ENCODE assay signal across 11 cellular contexts in the genomic region with DNA sequence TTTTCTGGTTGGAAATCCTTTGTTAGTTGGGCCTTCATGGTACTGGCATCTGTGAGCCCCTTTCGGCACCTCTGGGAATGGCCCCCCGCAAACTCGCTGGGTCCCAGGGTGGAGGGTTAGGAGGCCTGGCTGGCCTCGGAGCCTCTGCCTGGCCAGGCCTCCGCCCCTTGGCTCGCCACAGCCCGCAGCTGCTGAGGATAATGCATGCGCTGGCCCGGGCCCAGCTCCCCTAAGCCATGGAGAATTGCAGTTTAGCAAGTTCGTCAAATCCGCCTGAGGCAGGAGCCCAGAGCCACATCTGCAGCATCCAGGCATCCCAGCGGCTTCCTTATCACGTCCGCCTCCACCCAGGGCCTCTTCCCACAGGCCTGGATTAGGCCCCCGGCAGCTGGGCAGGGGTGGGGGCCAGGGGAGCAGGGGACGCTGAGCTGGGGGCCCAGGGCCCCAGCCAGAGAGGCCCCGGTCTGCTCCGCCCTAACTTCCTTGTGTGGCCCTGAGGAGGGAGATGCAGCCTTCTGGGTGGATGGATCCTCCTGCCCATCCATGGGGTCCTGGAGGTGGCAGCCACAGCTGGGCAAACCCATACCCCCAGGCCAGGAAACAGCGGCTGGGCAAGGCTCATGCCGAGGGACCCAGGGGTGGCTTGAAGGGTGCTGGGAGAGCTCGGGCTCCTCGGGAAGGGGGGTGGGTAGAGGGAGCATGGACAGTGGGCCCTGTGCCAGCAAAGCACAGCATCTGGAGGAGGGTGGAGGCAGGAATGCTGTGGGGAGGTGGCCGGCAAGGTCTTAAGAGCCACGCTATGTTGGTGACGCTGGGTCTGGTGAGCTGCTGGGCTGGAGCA. TPM values are rescaled to one million over a fixed set of nuclear protein-coding genes. Genes with fewer than 3 reads are reported as not detected.
DNase-seq lines count a peak whose midpoint lies in the region; ATAC-seq and TF ChIP-seq lines count a peak whose summit lies in the region.
"Had no signal": no experiment of that assay in that cellular context is flagged by ENCODE, and none has a peak within 500 bp of the region (broad histone marks: within the 10 kb centered on the region; RNA-seq: fewer than 3 reads in every experiment).

No MANE protein-coding gene starts in this region.

- peak; percentile 66 for DNase-seq in ELR (ENCODE audit: low read depth)
- peak in 1 of 3 donors; percentile 61 for DNase-seq in Peyer's patch
- DNase-seq in fibroblast of villous mesenchyme (ENCODE audit: low read depth), result peak; percentile 98
- peak; percentile 83 to 90 (median 83) for DNase-seq in ovary
- no peak for DNase-seq in activated CD8-positive, alpha-beta T cell treated with anti-CD3 and anti-CD28 coated beads, Interleukin-2, amount 10 ng/mL, durations not matched to agents 7 days and 5 days
- DNase-seq in COLO668 (lab: John Stamatoyannopoulos, UW; ENCODE audit: unreplicated experiment), result no peak
- no peak for DNase-seq in central memory CD4-positive, alpha-beta T cell
- DNase-seq: activated naive CD4-positive, alpha-beta T cell treated with anti-CD3 and anti-CD28 coated beads for 36 hours had no signal

- peaks cover 0 to 38% (median 3%) of the 10 kb centered on the region in 4 donors for H3K4me1 ChIP-seq in Peyer's patch
- H3K4me1 ChIP-seq in ovary (ENCODE audit: insufficient read depth), result peaks cover 32% of the 10 kb centered on the region

- CTCF ChIA-PET in activated CD8-positive, alpha-beta T cell treated with anti-CD3 and anti-CD28 coated beads, Interleukin-2, amount 10 ng/mL, durations not matched to agents 7 days and 5 days (lab: Charles Lee), result no interaction called here

- peak overlapping the region; percentile 14 to 65 (median 43) for H3K27ac ChIP-seq in Peyer's patch
- peak overlapping the region; percentile 75 to 92 for H3K27ac ChIP-seq in ovary

- no peak overlapping the region for H3K27ac Mint-ChIP-seq in activated CD8-positive, alpha-beta T cell treated with anti-CD3 and anti-CD28 coated beads, Interleukin-2, amount 10 ng/mL, durations not matched to agents 7 days and 5 days
- H3K27ac Mint-ChIP-seq: activated naive CD4-positive, alpha-beta T cell treated with anti-CD3 and anti-CD28 coated beads for 36 hours; memory B cell; stimulated activated effector memory CD8-positive, alpha-beta T cell treated with anti-CD3 and anti-CD28 coated beads, Interleukin-12 subunit alpha, Interleukin-12 subunit beta, amount 100 ng/mL, for 72 hours had no signal

- H3K9me3 ChIP-seq in Peyer's patch (no peaks in the 10 kb centered on the region), ovary (no peaks in the 10 kb centered on the region)

- peaks cover 15% of the 10 kb centered on the region for H3K27me3 Mint-ChIP-seq in activated CD8-positive, alpha-beta T cell treated with anti-CD3 and anti-CD28 coated beads, Interleukin-2, amount 10 ng/mL, durations not matched to agents 7 days and 5 days (ENCODE audit: low read depth)

- no peaks in the 10 kb centered on the region for H3K4me1 Mint-ChIP-seq in activated CD8-positive, alpha-beta T cell treated with anti-CD3 and anti-CD28 coated beads, Interleukin-2, amount 10 ng/mL, durations not matched to agents 7 days and 5 days (ENCODE audit: low read depth)

- H3K36me3 ChIP-seq in Peyer's patch (no peaks in the 10 kb centered on the region), ovary (no peaks in the 10 kb centered on the region)

- no peak for TF ChIP-seq EP300 in ovary (IDR thresholded peaks at IDR 0.05)

- 21 to 37% (median 30%) methylated on average over 25 of the region's 25 CpGs for WGBS in ovary, 3 donors

- H3K4me3 Mint-ChIP-seq in activated CD8-positive, alpha-beta T cell treated with anti-CD3 and anti-CD28 coated beads, Interleukin-2, amount 10 ng/mL, durations not matched to agents 7 days and 5 days, result no peak overlapping the region
- H3K4me3 Mint-ChIP-seq: activated naive CD4-positive, alpha-beta T cell treated with anti-CD3 and anti-CD28 coated beads for 36 hours; memory B cell; stimulated activated effector memory CD8-positive, alpha-beta T cell treated with anti-CD3 and anti-CD28 coated beads, Interleukin-12 subunit alpha, Interleukin-12 subunit beta, amount 100 ng/mL, for 72 hours had no signal

- H3K36me3 Mint-ChIP-seq in activated CD8-positive, alpha-beta T cell treated with anti-CD3 and anti-CD28 coated beads, Interleukin-2, amount 10 ng/mL, durations not matched to agents 7 days and 5 days (ENCODE audit: low read depth), result no peaks in the 10 kb centered on the region
- H3K36me3 Mint-ChIP-seq: memory B cell; stimulated activated effector memory CD8-positive, alpha-beta T cell treated with anti-CD3 and anti-CD28 coated beads, Interleukin-12 subunit alpha, Interleukin-12 subunit beta, amount 100 ng/mL, for 72 hours had no signal

- no peak overlapping the region for H3K4me3 ChIP-seq in Peyer's patch
- H3K4me3 ChIP-seq in fibroblast of villous mesenchyme (ENCODE audit: low read depth, low read length), result no peak overlapping the region
- H3K4me3 ChIP-seq in ovary, result no peak overlapping the region

- TF ChIP-seq CTCF in Peyer's patch (IDR thresholded peaks at IDR 0.05) (no peak), fibroblast of villous mesenchyme (IDR thresholded peaks at IDR 0.05; ENCODE audit: insufficient read depth, low read depth, low read length) (no peak), ovary (IDR thresholded peaks at IDR 0.05) (no peak)

- ATAC-seq in activated CD8-positive, alpha-beta T cell treated with anti-CD3 and anti-CD28 coated beads, Interleukin-2, amount 10 ng/mL, durations not matched to agents 7 days and 5 days, result no peak
- ATAC-seq in HG02610 (IDR thresholded peaks at IDR 0.05; ENCODE audit: unreplicated experiment), result no peak
- ATAC-seq: stimulated activated effector memory CD8-positive, alpha-beta T cell treated with anti-CD3 and anti-CD28 coated beads, Interleukin-12 subunit alpha, Interleukin-12 subunit beta, amount 100 ng/mL, for 72 hours had no signal

- intact Hi-C loops in ovary (cut with DNase I), result loop anchor here in 1 of 4 donors (5.0 kb wide), 1 partner anchor 149 kb away; the partner anchor contains the start of gene MEG3

- H3K27me3 ChIP-seq in Peyer's patch, result no peaks in the 10 kb centered on the region
- H3K27me3 ChIP-seq in ovary, result no peaks in the 10 kb centered on the region

- POLR2A ChIA-PET in activated CD8-positive, alpha-beta T cell treated with anti-CD3 and anti-CD28 coated beads, Interleukin-2, amount 10 ng/mL, durations not matched to agents 7 days and 5 days (lab: Charles Lee), result interaction anchor here (0.6 kb wide), 1 partner anchor 30 kb away, joined by 5 read pairs; no protein-coding TSS in a partner anchor

- H3K9me3 Mint-ChIP-seq in activated CD8-positive, alpha-beta T cell treated with anti-CD3 and anti-CD28 coated beads, Interleukin-2, amount 10 ng/mL, durations not matched to agents 7 days and 5 days (ENCODE audit: insufficient read depth), result no peaks in the 10 kb centered on the region
- H3K9me3 Mint-ChIP-seq: activated naive CD4-positive, alpha-beta T cell treated with anti-CD3 and anti-CD28 coated beads for 36 hours; memory B cell; stimulated activated effector memory CD8-positive, alpha-beta T cell treated with anti-CD3 and anti-CD28 coated beads, Interleukin-12 subunit alpha, Interleukin-12 subunit beta, amount 100 ng/mL, for 72 hours had no signal

- no peak for TF ChIP-seq POLR2A in Peyer's patch (IDR thresholded peaks at IDR 0.05)
- TF ChIP-seq POLR2A in ovary (IDR thresholded peaks at IDR 0.05), result no peak

RNA-seq across cellular contexts. Expression of gene DLK1, which starts 48.5 kb away (rescaled TPM):
- not detected for total RNA-seq in Peyer's patch
- not detected in 2 replicates for total RNA-seq in fibroblast of villous mesenchyme
- 1,000 to 10,000 TPM in 2 of 7 donors, 100 to 1,000 TPM in 4, 10 to 100 TPM in 1; 67.0 to 1,875 (median 133) TPM for total RNA-seq in ovary
- polyA plus RNA-seq in ovary, result 100 to 1,000 TPM in 1 of 2 donors, 10 to 100 TPM in 1; 34.2 to 101 TPM
- not detected for total RNA-seq in activated CD8-positive, alpha-beta T cell treated with anti-CD3 and anti-CD28 coated beads, Interleukin-2, amount 10 ng/mL, durations not matched to agents 7 days and 5 days
- total RNA-seq: activated naive CD4-positive, alpha-beta T cell treated with anti-CD3 and anti-CD28 coated beads for 36 hours had no signal

Comparison
In these comparisons a context has a peak if more than half of its experiments do, and no peak if none do; other contexts are left out.
1. DNase-seq: peak in ELR (single experiment), fibroblast of villous mesenchyme (single experiment) and ovary (5 of 5); none in activated CD8-positive, alpha-beta T cell treated with anti-CD3 and anti-CD28 coated beads, Interleukin-2, amount 10 ng/mL, durations not matched to agents 7 days and 5 days (single experiment), COLO668 (single experiment) and central memory CD4-positive, alpha-beta T cell (single experiment).
2. RNA of gene DLK1, which starts 48.5 kb away (total RNA-seq): 67.0 to 1,875 TPM in ovary; not detected in Peyer's patch, not detected in fibroblast of villous mesenchyme and not detected in activated CD8-positive, alpha-beta T cell treated with anti-CD3 and anti-CD28 coated beads, Interleukin-2, amount 10 ng/mL, durations not matched to agents 7 days and 5 days; every median in the first group is over 10 times any median in the second.